ENCODE assay signal across 13 cellular contexts in the genomic region with DNA sequence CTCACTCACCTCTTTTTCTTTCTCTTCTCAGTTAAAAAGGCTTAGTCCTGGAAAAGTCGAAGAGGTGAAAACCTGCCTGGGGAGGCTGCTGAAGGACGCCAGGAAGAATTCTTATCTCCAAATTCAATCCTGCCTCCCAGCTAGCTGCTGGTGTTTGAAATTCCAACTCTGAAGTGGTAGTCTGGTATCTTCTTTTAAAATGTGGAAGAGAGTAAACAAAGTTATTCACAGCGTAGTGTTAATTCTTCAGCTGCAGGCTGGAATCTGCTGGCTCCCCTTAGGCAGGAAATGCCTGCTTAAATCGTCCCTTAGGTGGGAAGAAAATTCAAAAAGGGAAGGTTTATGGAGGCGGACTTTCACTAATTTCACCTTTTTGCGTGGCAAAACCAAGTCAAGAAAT.
DNase-seq lines count a peak whose midpoint lies in the region; ATAC-seq and TF ChIP-seq lines count a peak whose summit lies in the region.
"Had no signal": no experiment of that assay in that cellular context is flagged by ENCODE, and none has a peak within 500 bp of the region (broad histone marks: within the 10 kb centered on the region; RNA-seq: fewer than 3 reads in every experiment).

No MANE protein-coding gene starts in this region.

- H2BK5ac ChIP-seq in neuronal stem cell (ENCODE audit: low read length), result no peak overlapping the region

- H3K79me1 ChIP-seq in neuronal stem cell (ENCODE audit: low read depth, low read length), result no peaks in the 10 kb centered on the region

- no peak overlapping the region for H3K4ac ChIP-seq in neuronal stem cell (ENCODE audit: low read length)

- no peaks in the 10 kb centered on the region for H3K9me3 ChIP-seq in neuronal stem cell (replicated peaks in 1 of 2; ENCODE audit: control insufficient read depth in 2 of 2, insufficient read depth in 1 of 2, low read depth in 1 of 2, low read length in 2 of 2)

- peaks cover 0 to 6% (median 0%) of the 10 kb centered on the region in 3 experiments for H3K27me3 ChIP-seq in neuronal stem cell (ENCODE audit: control insufficient read depth in 3 of 3, insufficient read depth in 3 of 3, low read depth in 1 of 3, low read length in 3 of 3)

- H3K9me3 Mint-ChIP-seq in stimulated activated effector memory CD8-positive, alpha-beta T cell treated with anti-CD3 and anti-CD28 coated beads, Interleukin-12 subunit alpha, Interleukin-12 subunit beta, amount 100 ng/mL, for 72 hours, result no peaks in the 10 kb centered on the region
- H3K9me3 Mint-ChIP-seq in activated CD8-positive, alpha-beta memory T cell treated with anti-CD3 and anti-CD28 coated beads, Interleukin-2, amount 10 ng/mL, durations not matched to agents 7 days and 5 days (ENCODE audit: low read depth), result no peaks in the 10 kb centered on the region
- H3K9me3 Mint-ChIP-seq: activated naive CD4-positive, alpha-beta T cell treated with anti-CD3 and anti-CD28 coated beads, Interleukin-2, amount 50 U/mL, for 72 hours had no signal

- H3K18ac ChIP-seq in neuronal stem cell (ENCODE audit: low read length), result no peak overlapping the region

- no peak overlapping the region for H4K8ac ChIP-seq in neuronal stem cell (ENCODE audit: low read depth, low read length)

- H2AFZ ChIP-seq in neuronal stem cell (ENCODE audit: low read length), result peak overlapping the region; percentile 66

- H3K27ac ChIP-seq in 22Rv1 (peak overlapping the region; percentile 78), neuronal stem cell (replicated peaks; ENCODE audit: low read length) (no peak overlapping the region)

- H3K36me3 Mint-ChIP-seq in stimulated activated effector memory CD8-positive, alpha-beta T cell treated with anti-CD3 and anti-CD28 coated beads, Interleukin-12 subunit alpha, Interleukin-12 subunit beta, amount 100 ng/mL, for 72 hours, result no peaks in the 10 kb centered on the region
- no peaks in the 10 kb centered on the region for H3K36me3 Mint-ChIP-seq in activated CD8-positive, alpha-beta memory T cell treated with anti-CD3 and anti-CD28 coated beads, Interleukin-2, amount 10 ng/mL, durations not matched to agents 7 days and 5 days
- H3K36me3 Mint-ChIP-seq: activated naive CD4-positive, alpha-beta T cell treated with anti-CD3 and anti-CD28 coated beads, Interleukin-2, amount 50 U/mL, for 72 hours had no signal

- H3K9ac ChIP-seq in neuronal stem cell (ENCODE audit: low read depth, low read length, poor library complexity), result no peak overlapping the region

- CTCF ChIA-PET in activated CD8-positive, alpha-beta memory T cell treated with anti-CD3 and anti-CD28 coated beads, Interleukin-2, amount 10 ng/mL, durations not matched to agents 7 days and 5 days (lab: Charles Lee), result interaction anchor here (0.8 to 1.5 kb wide), 2 partner anchors 10 to 432 kb away, joined by 3 to 6 read pairs; no protein-coding TSS in a partner anchor

- H2AK5ac ChIP-seq in neuronal stem cell (ENCODE audit: low read depth, low read length), result no peak overlapping the region

- DNase-seq in NCI-H69 (lab: John Stamatoyannopoulos, UW), result peak; percentile 65
- DNase-seq in fibroblast of villous mesenchyme (ENCODE audit: low read depth), result peak; percentile 18
- DNase-seq in neuronal stem cell (ENCODE audit: low spot score), result no peak
- DNase-seq in UCSD-AML1 (lab: John Stamatoyannopoulos, UW; ENCODE audit: unreplicated experiment), result no peak
- DNase-seq in stimulated activated effector memory CD8-positive, alpha-beta T cell treated with anti-CD3 and anti-CD28 coated beads, Interleukin-12 subunit alpha, Interleukin-12 subunit beta, amount 100 ng/mL, for 72 hours (ENCODE audit: low spot score in 2 of 2), result no peak
- DNase-seq in activated CD8-positive, alpha-beta memory T cell treated with anti-CD3 and anti-CD28 coated beads, Interleukin-2, amount 10 ng/mL, durations not matched to agents 7 days and 5 days, result no peak
- no peak for DNase-seq in cerebellar cortex (ENCODE audit: low spot score)
- DNase-seq: activated CD8-positive, alpha-beta T cell treated with anti-CD3 and anti-CD28 coated beads, Interleukin-2, amount 10 ng/mL, durations not matched to agents 7 days and 5 days; AML-193; GF-D8; NCI-H524 treated with DMSO at 0.1 percent for 48 hours had no signal

- no peak overlapping the region for H3K4me2 ChIP-seq in neuronal stem cell (ENCODE audit: insufficient read depth, low read length, poor library complexity, severe bottlenecking)

- no peak overlapping the region for H2BK120ac ChIP-seq in neuronal stem cell (ENCODE audit: low read depth, low read length)

- peaks cover 3 to 14% of the 10 kb centered on the region in 2 donors for H3K4me1 ChIP-seq in neuronal stem cell (ENCODE audit: control insufficient read depth in 2 of 2, insufficient read depth in 1 of 2, low read depth in 1 of 2, low read length in 2 of 2)

- no peaks in the 10 kb centered on the region for H3K36me3 ChIP-seq in neuronal stem cell (replicated peaks in 1 of 2; ENCODE audit: control insufficient read depth in 2 of 2, insufficient read depth in 2 of 2, low read length in 2 of 2)

- H3K14ac ChIP-seq in neuronal stem cell (ENCODE audit: low read length), result no peak overlapping the region

- no peak overlapping the region for H3K27ac Mint-ChIP-seq in stimulated activated effector memory CD8-positive, alpha-beta T cell treated with anti-CD3 and anti-CD28 coated beads, Interleukin-12 subunit alpha, Interleukin-12 subunit beta, amount 100 ng/mL, for 72 hours
- no peak overlapping the region for H3K27ac Mint-ChIP-seq in activated CD8-positive, alpha-beta memory T cell treated with anti-CD3 and anti-CD28 coated beads, Interleukin-2, amount 10 ng/mL, durations not matched to agents 7 days and 5 days
- H3K27ac Mint-ChIP-seq: activated CD8-positive, alpha-beta T cell treated with anti-CD3 and anti-CD28 coated beads, Interleukin-2, amount 10 ng/mL, durations not matched to agents 7 days and 5 days; activated naive CD4-positive, alpha-beta T cell treated with anti-CD3 and anti-CD28 coated beads, Interleukin-2, amount 50 U/mL, for 72 hours had no signal

- no peak overlapping the region for H4K91ac ChIP-seq in neuronal stem cell (ENCODE audit: low read depth, low read length, poor library complexity)

- H3K4me3 ChIP-seq in fibroblast of villous mesenchyme (ENCODE audit: low read depth, low read length), result no peak overlapping the region
- H3K4me3 ChIP-seq in neuronal stem cell (ENCODE audit: low read length in 2 of 2), result no peak overlapping the region

- no peak overlapping the region for H2BK12ac ChIP-seq in neuronal stem cell (ENCODE audit: low read length)

- H2BK15ac ChIP-seq in neuronal stem cell (ENCODE audit: low read length), result no peak overlapping the region

- no CpG with 5 or more reads among the region's 6 CpGs for WGBS in neuronal stem cell (ENCODE audit: extremely low coverage in 2 of 2, insufficient read length in 2 of 2, insufficient replicate concordance in 1 of 2), 2 donors

- TF ChIP-seq CTCF in 22Rv1 (IDR thresholded peaks at IDR 0.05) (no peak), fibroblast of villous mesenchyme (IDR thresholded peaks at IDR 0.05; ENCODE audit: insufficient read depth, low read depth, low read length) (no peak)

- no peak overlapping the region for H3K23ac ChIP-seq in neuronal stem cell (ENCODE audit: low read depth, low read length, poor library complexity)

- no peak for ATAC-seq in stimulated activated effector memory CD8-positive, alpha-beta T cell treated with anti-CD3 and anti-CD28 coated beads, Interleukin-12 subunit alpha, Interleukin-12 subunit beta, amount 100 ng/mL, for 72 hours
- no peak for ATAC-seq in activated CD8-positive, alpha-beta memory T cell treated with anti-CD3 and anti-CD28 coated beads, Interleukin-2, amount 10 ng/mL, durations not matched to agents 7 days and 5 days
- ATAC-seq: activated CD8-positive, alpha-beta T cell treated with anti-CD3 and anti-CD28 coated beads, Interleukin-2, amount 10 ng/mL, durations not matched to agents 7 days and 5 days; activated naive CD4-positive, alpha-beta T cell treated with anti-CD3 and anti-CD28 coated beads, Interleukin-2, amount 50 U/mL, for 72 hours had no signal

- peaks cover 27% of the 10 kb centered on the region for H3K27me3 Mint-ChIP-seq in activated CD8-positive, alpha-beta memory T cell treated with anti-CD3 and anti-CD28 coated beads, Interleukin-2, amount 10 ng/mL, durations not matched to agents 7 days and 5 days

- H3K4me1 Mint-ChIP-seq in stimulated activated effector memory CD8-positive, alpha-beta T cell treated with anti-CD3 and anti-CD28 coated beads, Interleukin-12 subunit alpha, Interleukin-12 subunit beta, amount 100 ng/mL, for 72 hours, result peaks cover 6% of the 10 kb centered on the region
- peaks cover 4% of the 10 kb centered on the region for H3K4me1 Mint-ChIP-seq in activated CD8-positive, alpha-beta memory T cell treated with anti-CD3 and anti-CD28 coated beads, Interleukin-2, amount 10 ng/mL, durations not matched to agents 7 days and 5 days

- no peak overlapping the region for H3K4me3 Mint-ChIP-seq in stimulated activated effector memory CD8-positive, alpha-beta T cell treated with anti-CD3 and anti-CD28 coated beads, Interleukin-12 subunit alpha, Interleukin-12 subunit beta, amount 100 ng/mL, for 72 hours
- H3K4me3 Mint-ChIP-seq in activated CD8-positive, alpha-beta memory T cell treated with anti-CD3 and anti-CD28 coated beads, Interleukin-2, amount 10 ng/mL, durations not matched to agents 7 days and 5 days, result no peak overlapping the region
- H3K4me3 Mint-ChIP-seq: activated CD8-positive, alpha-beta T cell treated with anti-CD3 and anti-CD28 coated beads, Interleukin-2, amount 10 ng/mL, durations not matched to agents 7 days and 5 days had no signal

Comparison
In these comparisons a context has a peak if more than half of its experiments do, and no peak if none do; other contexts are left out.
1. DNase-seq: peak in NCI-H69 (single experiment) and fibroblast of villous mesenchyme (single experiment); none in neuronal stem cell (single experiment), UCSD-AML1 (single experiment), stimulated activated effector memory CD8-positive, alpha-beta T cell treated with anti-CD3 and anti-CD28 coated beads, Interleukin-12 subunit alpha, Interleukin-12 subunit beta, amount 100 ng/mL, for 72 hours (0 of 2), activated CD8-positive, alpha-beta memory T cell treated with anti-CD3 and anti-CD28 coated beads, Interleukin-2, amount 10 ng/mL, durations not matched to agents 7 days and 5 days (single experiment) and cerebellar cortex (single experiment).